ENCODE assay signal across 1 cellular context in genomic region chr2:42052702-42053481, GRCh38.
TF ChIP-seq lines count a peak whose summit lies in the region.

No MANE protein-coding gene starts in this region.

TF ChIP-seq in K562, 482 proteins besides CTCF, POLR2A, EP300 and RAD21 (continued from another document):
- TF ChIP-seq ATF6 (CRISPR knock-in tag; IDR thresholded peaks at IDR 0.05): no peak
- TF ChIP-seq PRDM10 (IDR thresholded peaks at IDR 0.05; ENCODE audit: partially characterized antibody): peak; percentile 85
- TF ChIP-seq DACH1 (IDR thresholded peaks at IDR 0.05; ENCODE audit: partially characterized antibody): peak; percentile 12
- TF ChIP-seq CREB3L1 (IDR thresholded peaks at IDR 0.05; ENCODE audit: borderline replicate concordance, low read depth): no peak
- no peak for TF ChIP-seq PTBP1 (IDR thresholded peaks at IDR 0.05; ENCODE audit: low read depth, low read length)
